ENCODE assay signal across 8 cellular contexts in genomic region chr7:1458676-1459511, GRCh38. TPM values are rescaled to one million over a fixed set of nuclear protein-coding genes. Genes with fewer than 3 reads are reported as not detected.
DNase-seq lines count a peak whose midpoint lies in the region; ATAC-seq, FAIRE-seq and TF ChIP-seq lines count a peak whose summit lies in the region.

Gene MICALL2, minus strand, starts transcription at chr7:1459470. Its CDS starts 144 bp downstream, at chr7:1459326.

- no peak for FAIRE-seq in HepG2 (lab: Jason Lieb, UNC)

- no peak for TF ChIP-seq CTCF in HepG2 (CRISPR knock-in tag; IDR thresholded peaks at IDR 0.05)

- POLR2A ChIA-PET in HepG2 (lab: Yijun Ruan, JAX): interaction anchor here (0.7 to 2.7 kb wide), 5 partner anchors 8 to 259 kb away, joined by 3 to 13 read pairs (median 6); partner anchors contain the start of gene TMEM184A

- in situ Hi-C loops in HepG2 (cut with HindIII; ENCODE audit: extremely low pct_ligation_motif_present, low pct_unique_long_range_greater_than_20kb): no loop called here

- ATAC-seq in HG03460 (IDR thresholded peaks at IDR 0.05; ENCODE audit: unreplicated experiment) (peak; percentile 8), HepG2 (peak; percentile 49)
- peak; percentile 1 for ATAC-seq in stimulated activated naive CD8-positive, alpha-beta T cell treated with anti-CD3 and anti-CD28 coated beads, Interleukin-15, Interleukin-2, amounts not matched to agents 100 U/mL and 50 U/mL, for 24 hours

- CTCF ChIA-PET in HepG2 (lab: Yijun Ruan, JAX; ENCODE audit: low intra/inter-chr PET ratio, low total read pairs): no interaction called here

- peak within 1 kb of the TSS; percentile 75 for H3K9ac ChIP-seq in HepG2 (ENCODE audit: insufficient read depth, low read depth, low read length)

- no peaks in the 10 kb centered on the region for H3K27me3 ChIP-seq in HepG2 (ENCODE audit: control insufficient read depth in 1 of 2, insufficient read depth in 2 of 2, low read length in 2 of 2)

- H3K4me2 ChIP-seq in HepG2 (ENCODE audit: low read depth, low read length): peak within 1 kb of the TSS; percentile 95

- no peak within 1 kb of the TSS for H2AFZ ChIP-seq in HepG2 (ENCODE audit: low read length)

- intact Hi-C loops in HepG2 (cut with micrococcal nuclease; ENCODE audit: unreplicated experiment): loop anchor here (5.0 kb wide), 1 partner anchor 642 kb away; no protein-coding TSS in a partner anchor

- H3K4me3 ChIP-seq in HepG2 (replicated peaks in 1 of 3; ENCODE audit: insufficient read depth in 1 of 3, low read depth in 2 of 3, low read length in 3 of 3): peak within 1 kb of the TSS; percentile 85 to 86 (median 86)

- WGBS in HepG2 (ENCODE audit: low lambda C conversion rate): 1% methylated on average over 15 of the region's 69 CpGs

- H3K9me3 ChIP-seq in HepG2 (ENCODE audit: low read length): no peaks in the 10 kb centered on the region

- DNase-seq in CMK (ENCODE audit: low read depth) (peak; percentile 71), T1000 (lab: John Stamatoyannopoulos, UW) (peak; percentile 81), dermis microvascular lymphatic vessel endothelial cell (ENCODE audit: low read depth in 2 of 2) (peak; percentile 57 to 92), HepG2 (ENCODE audit: low spot score) (peak; percentile 49), pons (ENCODE audit: low spot score) (no peak)
- DNase-seq in stimulated activated naive CD8-positive, alpha-beta T cell treated with anti-CD3 and anti-CD28 coated beads, Interleukin-15, Interleukin-2, amounts not matched to agents 100 U/mL and 50 U/mL, for 24 hours: peak; percentile 56

- no peaks in the 10 kb centered on the region for H4K20me1 ChIP-seq in HepG2 (ENCODE audit: insufficient read depth, low read length)

- peaks cover 78% of the 10 kb centered on the region for H3K4me1 ChIP-seq in HepG2 (ENCODE audit: insufficient read depth, low read length)

- TF ChIP-seq POLR2A in GM19099 (IDR thresholded peaks at IDR 0.05; ENCODE audit: extremely low read depth, insufficient read length, low read depth) (peak; percentile 55), HepG2 (IDR thresholded peaks at IDR 0.05; ENCODE audit: insufficient read depth in 1 of 2, low read depth in 2 of 2, low read length in 2 of 2) (peak in 1 of 2 experiments; percentile 94; a peak in 2 of 4 replicates)

- BruUV-seq in HepG2 (replicated peaks; lab: Mats Ljungman, UMichigan): TSS peak; percentile 81

- TF ChIP-seq EP300 in HepG2 (IDR thresholded peaks at IDR 0.05; ENCODE audit: low read depth in 2 of 2, low read length in 2 of 2) (no peak), HepG2 (CRISPR knock-in tag; IDR thresholded peaks at IDR 0.05; ENCODE audit: borderline replicate concordance) (no peak)

- no peaks in the 10 kb centered on the region for H3K36me3 ChIP-seq in HepG2 (replicated peaks in 1 of 2; ENCODE audit: control insufficient read depth in 1 of 2, insufficient read depth in 2 of 2, low read length in 2 of 2)

- H3K79me2 ChIP-seq in HepG2 (ENCODE audit: insufficient read depth, low read length): peaks cover 28% of the 10 kb centered on the region

- no peak for TF ChIP-seq RAD21 in HepG2 (CRISPR knock-in tag; IDR thresholded peaks at IDR 0.05)

- peak within 1 kb of the TSS; percentile 77 for H3K27ac ChIP-seq in HepG2 (ENCODE audit: extremely low read length, insufficient read depth, low read length)

TF ChIP-seq in HepG2, 621 proteins besides CTCF, POLR2A, EP300 and RAD21 (continues in another document):
- TF ChIP-seq TCF12 (IDR thresholded peaks at IDR 0.05): no peak
- TF ChIP-seq TCF12 (CRISPR knock-in tag; IDR thresholded peaks at IDR 0.05): 0 out of 2 replicates have a peak, but pooled peaks have one; percentile 24
- TF ChIP-seq ZNF839 (CRISPR knock-in tag; IDR thresholded peaks at IDR 0.05; ENCODE audit: borderline replicate concordance): 0 out of 2 replicates have a peak, but pooled peaks have one; percentile 49
- TF ChIP-seq ETV6 (CRISPR knock-in tag; conservative IDR thresholded peaks at IDR 0.05): 0 out of 2 replicates have a peak, but pooled peaks have one; percentile 40
- TF ChIP-seq FOXC1 (CRISPR knock-in tag; IDR thresholded peaks at IDR 0.05; ENCODE audit: borderline replicate concordance): peak; percentile 44; the same call in 1 of the 2 replicates
- TF ChIP-seq ZNF776 (CRISPR knock-in tag; IDR thresholded peaks at IDR 0.05): peak; percentile 83
- 0 out of 2 replicates have a peak, but pooled peaks have one; percentile 30 for TF ChIP-seq ZBTB4 (CRISPR knock-in tag; IDR thresholded peaks at IDR 0.05; ENCODE audit: borderline replicate concordance)
- peak; percentile 25; the same call in 2 of the 3 replicates for TF ChIP-seq MXI1 (IDR thresholded peaks at IDR 0.05; ENCODE audit: borderline replicate concordance, low read depth, low read length)
- TF ChIP-seq RBAK (CRISPR knock-in tag; IDR thresholded peaks at IDR 0.05): no peak
- TF ChIP-seq SAP130 (CRISPR knock-in tag; IDR thresholded peaks at IDR 0.05; ENCODE audit: low read depth): peak; percentile 78
- no peak for TF ChIP-seq HNF4G (IDR thresholded peaks at IDR 0.05; ENCODE audit: borderline replicate concordance, low read depth, low read length)
- TF ChIP-seq HNF4G (CRISPR knock-in tag; IDR thresholded peaks at IDR 0.05; ENCODE audit: borderline replicate concordance, low read depth): 0 out of 2 replicates have a peak, but pooled peaks have one; percentile 26
- no peak for TF ChIP-seq WIZ (CRISPR knock-in tag; IDR thresholded peaks at IDR 0.05)
- peak; percentile 65 for TF ChIP-seq AGO2 (optimal IDR thresholded peaks at IDR 0.05; ENCODE audit: low read depth, low read length)
- TF ChIP-seq ZFX (CRISPR knock-in tag; IDR thresholded peaks at IDR 0.05; ENCODE audit: low read depth): peak; percentile 64
- TF ChIP-seq ZSCAN9 (CRISPR knock-in tag; IDR thresholded peaks at IDR 0.05; ENCODE audit: borderline replicate concordance): no peak
- 0 out of 2 replicates have a peak, but pooled peaks have one; percentile 47 for TF ChIP-seq FOSL1 (CRISPR knock-in tag; IDR thresholded peaks at IDR 0.05; ENCODE audit: borderline replicate concordance)
- no peak for TF ChIP-seq DDIT3 (CRISPR knock-in tag; IDR thresholded peaks at IDR 0.05)
- no peak for TF ChIP-seq NFIC (IDR thresholded peaks at IDR 0.05; ENCODE audit: low read length)
- 0 out of 2 replicates have a peak, but pooled peaks have one; percentile 54 for TF ChIP-seq ZNF550 (CRISPR knock-in tag; IDR thresholded peaks at IDR 0.05; ENCODE audit: borderline replicate concordance)

RNA-seq across cellular contexts. Expression of gene MICALL2, which starts in this region (rescaled TPM):
- 8.7 and 12.5 TPM in 2 replicates for total RNA-seq in dermis microvascular lymphatic vessel endothelial cell
- 1.8 and 5.8 TPM in 2 replicates for total RNA-seq in HepG2 (2016; rRNA removed; fragmentation: Illumina TruSeq; extraction: Trizol)
- 5.5 and 6.3 TPM in 2 replicates for total RNA-seq in HepG2 (2016; cell fraction: cytosol; rRNA removed; fragmentation: Illumina TruSeq; extraction: Trizol; ENCODE audit: low read depth)
- 2.1 and 6.3 TPM in 2 replicates for total RNA-seq in HepG2 (2016; cell fraction: insoluble cytoplasmic fraction; rRNA removed; fragmentation: Illumina TruSeq; extraction: Trizol)
- total RNA-seq in HepG2 (2016; cell fraction: membrane; rRNA removed; fragmentation: Illumina TruSeq; extraction: Trizol): 2.9 and 3.0 TPM in 2 replicates
- total RNA-seq in HepG2 (2016; cell fraction: nucleus; rRNA removed; fragmentation: Illumina TruSeq; extraction: Trizol): 7.9 and 10.2 TPM in 2 replicates
- polyA plus RNA-seq in HepG2 (2011; rRNA removed): 12.4 and 15.0 TPM in 2 replicates
- 2.3 and 4.4 TPM in 2 replicates for polyA plus RNA-seq in HepG2 (2011; cell fraction: cytosol; rRNA removed)
- polyA plus RNA-seq in HepG2 (2011; cell fraction: nucleus; rRNA removed): 231 and 294 TPM in 2 replicates
- 5.9 and 10.1 TPM in 2 replicates for polyA plus RNA-seq in HepG2 (2012)
- 1.1 and 1.7 TPM in 2 replicates for polyA plus RNA-seq in HepG2 (2016; cell fraction: cytosol; fragmentation: Illumina TruSeq; extraction: Trizol; ENCODE audit: low read depth)
- polyA plus RNA-seq in HepG2 (2016; cell fraction: insoluble cytoplasmic fraction; fragmentation: Illumina TruSeq; extraction: Trizol; ENCODE audit: low read depth): 1.9 and 2.3 TPM in 2 replicates
- polyA plus RNA-seq in HepG2 (2016; cell fraction: membrane; fragmentation: Illumina TruSeq; extraction: Trizol; ENCODE audit: low read depth): 1.3 and 1.7 TPM in 2 replicates
- 32.1 and 32.9 TPM in 2 replicates for polyA plus RNA-seq in HepG2 (2016; cell fraction: nucleus; fragmentation: Illumina TruSeq; extraction: Trizol; ENCODE audit: insufficient read depth, low read depth)
- polyA minus RNA-seq in HepG2 (2011; rRNA and poly(A)+ RNA removed; ENCODE audit: low replicate concordance): 17.6 and 22.4 TPM in 2 replicates
- 2.2 and 2.5 TPM in 2 replicates for polyA minus RNA-seq in HepG2 (2011; cell fraction: cytosol; rRNA and poly(A)+ RNA removed)
- 26.2 and 30.8 TPM in 2 replicates for polyA minus RNA-seq in HepG2 (2011; cell fraction: nucleus; rRNA and poly(A)+ RNA removed)
